In genomic region chr3:177457204-177457603, GRCh38 we compare ENCODE assay signal across 6 cellular contexts.
DNase-seq lines count a peak whose midpoint lies in the region; ATAC-seq and TF ChIP-seq lines count a peak whose summit lies in the region.
"Not testable (repeated sequence)": the region's sequence is repeated elsewhere in the genome, so short reads cannot be mapped to it uniquely, and the experiment has no call there.

No MANE protein-coding gene starts in this region.

- not testable (repeated sequence) for H3K36me3 ChIP-seq in PC-9 (ENCODE audit: low read depth); neutrophil

- not testable (repeated sequence) for H3K79me2 ChIP-seq in PC-9 (ENCODE audit: low read depth)

- ATAC-seq in activated T-cell treated with anti-CD3 and anti-CD28 coated beads, Interleukin-2, amount 50 U/mL, for 72 hours (replicated peaks in 1 of 2) = peak in 1 of 2 donors; percentile 73
- ATAC-seq in foreskin keratinocyte = peak; percentile 75

- not testable (repeated sequence) for H3K4me1 ChIP-seq in PC-9 (replicated peaks; ENCODE audit: insufficient read depth)
- H3K4me1 ChIP-seq in foreskin keratinocyte (peaks cover 11% of the 10 kb centered on the region), neutrophil (ENCODE audit: control insufficient read depth in 1 of 2, insufficient read depth in 1 of 2, low read depth in 1 of 2, low read length in 1 of 2) (peaks cover 11 to 21% of the 10 kb centered on the region in 2 experiments)

- H3K36me3 Mint-ChIP-seq in activated T-cell treated with anti-CD3 and anti-CD28 coated beads, Interleukin-2, amount 50 U/mL, for 72 hours (ENCODE audit: insufficient read depth in 2 of 2) = not testable (repeated sequence)

- TF ChIP-seq CTCF in PC-9 (conservative IDR thresholded peaks at IDR 0.05); epithelial cell of esophagus (IDR thresholded peaks at IDR 0.05; ENCODE audit: insufficient read depth, low read depth, low read length, missing control alignments); foreskin keratinocyte (conservative IDR thresholded peaks at IDR 0.05); neutrophil (IDR thresholded peaks at IDR 0.05): not testable (repeated sequence)

- DNase-seq in KBM-7 = peak; percentile 17
- DNase-seq in PC-9 = peak in 1 of 2 experiments; percentile 70
- peak; percentile 1 to 16 for DNase-seq in activated T-cell treated with anti-CD3 and anti-CD28 coated beads, Interleukin-2, amount 50 U/mL, for 72 hours
- DNase-seq in epithelial cell of esophagus (ENCODE audit: low read depth) = peak; percentile 58
- DNase-seq in foreskin keratinocyte = peak in 1 of 2 donors; percentile 79

- H3K4me3 Mint-ChIP-seq in activated T-cell treated with anti-CD3 and anti-CD28 coated beads, Interleukin-2, amount 50 U/mL, for 72 hours = not testable (repeated sequence)

- H2AFZ ChIP-seq in PC-9 = not testable (repeated sequence)

- BruUV-seq in PC-9 (replicated peaks; lab: Mats Ljungman, UMichigan) = not testable (repeated sequence)

- not testable (repeated sequence) for H3K9me2 ChIP-seq in PC-9 (ENCODE audit: insufficient read depth)

- not testable (repeated sequence) for H4K20me1 ChIP-seq in PC-9 (ENCODE audit: insufficient read depth)

- not testable (repeated sequence) for H3K4me1 Mint-ChIP-seq in activated T-cell treated with anti-CD3 and anti-CD28 coated beads, Interleukin-2, amount 50 U/mL, for 72 hours (ENCODE audit: low read depth)

- not testable (repeated sequence) for H3K27me3 Mint-ChIP-seq in activated T-cell treated with anti-CD3 and anti-CD28 coated beads, Interleukin-2, amount 50 U/mL, for 72 hours (ENCODE audit: low read depth)

- CTCF ChIA-PET in PC-9 (lab: Charles Lee) = not testable (repeated sequence)

- H3K4me2 ChIP-seq in PC-9 = not testable (repeated sequence)

- peaks cover 32% of the 10 kb centered on the region for H3K9me3 ChIP-seq in PC-9 (ENCODE audit: insufficient read depth, low read depth)
- not testable (repeated sequence) for H3K9me3 ChIP-seq in neutrophil

- H3K27ac ChIP-seq in PC-9 = peak overlapping the region; percentile 72
- H3K27ac ChIP-seq in foreskin keratinocyte = peak overlapping the region; percentile 58
- H3K27ac ChIP-seq in neutrophil = peak overlapping the region; percentile 35

- in situ Hi-C loops in KBM-7 (cut with MboI; ENCODE audit: low pct_unique_long_range_greater_than_20kb, low sequenced_read_pairs) = not testable (repeated sequence)

- not testable (repeated sequence) for H3K9me3 Mint-ChIP-seq in activated T-cell treated with anti-CD3 and anti-CD28 coated beads, Interleukin-2, amount 50 U/mL, for 72 hours

- intact Hi-C loops in PC-9 (cut with micrococcal nuclease; ENCODE audit: unreplicated experiment) = not testable (repeated sequence)

- H3F3A ChIP-seq in PC-9 (ENCODE audit: insufficient read depth, low read depth) = peaks cover 20% of the 10 kb centered on the region

- not testable (repeated sequence) for H3K27ac Mint-ChIP-seq in activated T-cell treated with anti-CD3 and anti-CD28 coated beads, Interleukin-2, amount 50 U/mL, for 72 hours

- not testable (repeated sequence) for H3K27me3 ChIP-seq in PC-9 (ENCODE audit: insufficient read depth, low read depth); foreskin keratinocyte; neutrophil

- POLR2A ChIA-PET in PC-9 (lab: Charles Lee; ENCODE audit: unreplicated experiment) = not testable (repeated sequence)

- not testable (repeated sequence) for H3K4me3 ChIP-seq in PC-9; epithelial cell of esophagus (ENCODE audit: low read length); neutrophil (ENCODE audit: low read depth in 1 of 2, low read length in 1 of 2)
